Comparison of ENCODE assay signal across 21 cellular contexts in genomic region chr3:170631755-170632488, GRCh38. TPM values are rescaled to one million over a fixed set of nuclear protein-coding genes. Genes with fewer than 3 reads are reported as not detected.
A peak's percentile ranks its signal among the peaks of the same experiment; 100 is the strongest.
DNase-seq lines count a peak whose midpoint lies in the region; ATAC-seq and TF ChIP-seq lines count a peak whose summit lies in the region.
"Had no signal": no experiment of that assay in that cellular context is flagged by ENCODE, and none has a peak within 500 bp of the region (broad histone marks: within the 10 kb centered on the region; RNA-seq: fewer than 3 reads in every experiment).

No MANE protein-coding gene starts in this region.

- no peaks in the 10 kb centered on the region for H3K9me3 Mint-ChIP-seq in nephron progenitor cell
- no peaks in the 10 kb centered on the region for H3K9me3 Mint-ChIP-seq in progenitor cell of endocrine pancreas (ENCODE audit: low read depth)
- H3K9me3 Mint-ChIP-seq: CD4-positive, alpha-beta T cell had no signal

- intact Hi-C loops in body of pancreas (cut with DNase I) (no loop called here), right lobe of liver (cut with DNase I) (no loop called here)

- DNase-seq in LNCaP clone FGC (ENCODE audit: low read depth) (peak; percentile 25), body of pancreas (no peak), right lobe of liver (no peak), nephron progenitor cell (no peak), foreskin keratinocyte (no peak), progenitor cell of endocrine pancreas (ENCODE audit: low spot score, unreplicated experiment) (no peak)
- DNase-seq: CD4-positive, alpha-beta T cell; MG63; NCI-H2029; NCI-H446 treated with DMSO at 0.1 percent for 48 hours; NCI-H526; NCI-H82; SHP77 had no signal

- TF ChIP-seq POLR2A in body of pancreas (IDR thresholded peaks at IDR 0.05) (no peak), right lobe of liver (IDR thresholded peaks at IDR 0.05) (no peak)

- H3K4me1 Mint-ChIP-seq in nephron progenitor cell (peaks cover 41% of the 10 kb centered on the region), progenitor cell of endocrine pancreas (ENCODE audit: low read depth) (peaks cover 1% of the 10 kb centered on the region)

- H3K27me3 ChIP-seq in body of pancreas (no peaks in the 10 kb centered on the region), right lobe of liver (no peaks in the 10 kb centered on the region), foreskin keratinocyte (no peaks in the 10 kb centered on the region)
- H3K27me3 ChIP-seq: MG63 had no signal

- H3K9me3 ChIP-seq in body of pancreas = no peaks in the 10 kb centered on the region
- no peaks in the 10 kb centered on the region for H3K9me3 ChIP-seq in right lobe of liver
- H3K9me3 ChIP-seq: MG63 had no signal

- H3K4me3 ChIP-seq in LNCaP clone FGC (ENCODE audit: low read depth, low read length) (no peak overlapping the region), body of pancreas (no peak overlapping the region), right lobe of liver (no peak overlapping the region)
- H3K4me3 ChIP-seq: K562, MG63 had no signal

- H3K4me1 ChIP-seq in body of pancreas (peaks cover 15% of the 10 kb centered on the region), right lobe of liver (peaks cover 0 to 13% (median 3%) of the 10 kb centered on the region in 4 donors), foreskin keratinocyte (no peaks in the 10 kb centered on the region)

- 77 to 83% methylated on average over 7 of the region's 7 CpGs for WGBS in body of pancreas, 2 donors
- 69% methylated on average over 7 of the region's 7 CpGs for WGBS in right lobe of liver (ENCODE audit: insufficient coverage, low coverage, low lambda C conversion rate, missing lambda C conversion rate)

- H3K36me3 Mint-ChIP-seq in nephron progenitor cell (ENCODE audit: low read depth) = no peaks in the 10 kb centered on the region
- no peaks in the 10 kb centered on the region for H3K36me3 Mint-ChIP-seq in progenitor cell of endocrine pancreas (ENCODE audit: insufficient read depth)

- peak; percentile 67 for ATAC-seq in body of pancreas
- ATAC-seq in right lobe of liver = peak; percentile 74 to 93 (median 78)
- no peak for ATAC-seq in HG02763 (IDR thresholded peaks at IDR 0.05; ENCODE audit: unreplicated experiment)
- ATAC-seq in foreskin keratinocyte = no peak
- ATAC-seq: K562, Panc1 had no signal

- peak overlapping the region; percentile 45 for H3K27ac ChIP-seq in 22Rv1
- peak overlapping the region in 3 of 4 donors; percentile 30 to 82 (median 73) for H3K27ac ChIP-seq in body of pancreas
- H3K27ac ChIP-seq in right lobe of liver = peak overlapping the region in 2 of 3 donors; percentile 3 to 20
- H3K27ac ChIP-seq in foreskin keratinocyte = no peak overlapping the region
- H3K27ac ChIP-seq: RWPE1 had no signal

- H3K27me3 Mint-ChIP-seq in nephron progenitor cell (ENCODE audit: low read depth, poor library complexity) (peaks cover 9% of the 10 kb centered on the region), progenitor cell of endocrine pancreas (peaks cover 16% of the 10 kb centered on the region)

- H3K36me3 ChIP-seq in body of pancreas (replicated peaks in 1 of 2; ENCODE audit: insufficient read depth in 1 of 2, low read depth in 2 of 2) (no peaks in the 10 kb centered on the region), right lobe of liver (no peaks in the 10 kb centered on the region)
- H3K36me3 ChIP-seq: MG63 had no signal

- no peak for TF ChIP-seq CTCF in 22Rv1 (IDR thresholded peaks at IDR 0.05)
- TF ChIP-seq CTCF in LNCaP clone FGC (IDR thresholded peaks at IDR 0.05; ENCODE audit: control insufficient read depth, extremely low read depth, insufficient read depth) = no peak
- TF ChIP-seq CTCF in body of pancreas (IDR thresholded peaks at IDR 0.05) = no peak
- TF ChIP-seq CTCF in right lobe of liver (IDR thresholded peaks at IDR 0.05) = no peak
- no peak for TF ChIP-seq CTCF in nephron progenitor cell (IDR thresholded peaks at IDR 0.05)
- no peak for TF ChIP-seq CTCF in foreskin keratinocyte (conservative IDR thresholded peaks at IDR 0.05)
- no peak for TF ChIP-seq CTCF in progenitor cell of endocrine pancreas (IDR thresholded peaks at IDR 0.05; ENCODE audit: unreplicated experiment)

- H3K27ac Mint-ChIP-seq in nephron progenitor cell (no peak overlapping the region), progenitor cell of endocrine pancreas (no peak overlapping the region)
- H3K27ac Mint-ChIP-seq: CD4-positive, alpha-beta T cell had no signal

- H3K4me3 Mint-ChIP-seq in nephron progenitor cell = no peak overlapping the region
- H3K4me3 Mint-ChIP-seq in progenitor cell of endocrine pancreas (ENCODE audit: low read depth) = no peak overlapping the region
- H3K4me3 Mint-ChIP-seq: CD4-positive, alpha-beta T cell had no signal

RNA-seq across cellular contexts. Expression of gene SLC7A14, which starts 46.0 kb away (rescaled TPM):
- under 1 TPM in 1 of 2 donors, not detected in 1; 0.26 TPM for total RNA-seq in body of pancreas
- total RNA-seq in right lobe of liver = under 1 TPM in 2 of 6 experiments, not detected in 4; 0.05 to 0.11 TPM
- 0.04 TPM in 1 of 2 replicates, not detected in the other for total RNA-seq in foreskin keratinocyte
- not detected in 2 replicates for polyA plus RNA-seq in foreskin keratinocyte
- 0.93 and 1.2 TPM in 2 replicates for total RNA-seq in progenitor cell of endocrine pancreas
- total RNA-seq: A172; CD4-positive, alpha-beta T cell; HT1080; K562; SK-MEL-5 had no signal
- polyA plus RNA-seq: K562 had no signal

Comparison
In these comparisons a context has a peak if more than half of its experiments do, and no peak if none do; other contexts are left out.
1. ATAC-seq: peak in body of pancreas (single experiment) and right lobe of liver (4 of 4); none in HG02763 (single experiment) and foreskin keratinocyte (single experiment).